In genomic region chr7:35828817-35829216, GRCh38 we compare ENCODE assay signal across 1 cellular context.
TF ChIP-seq lines count a peak whose summit lies in the region.

No MANE protein-coding gene starts in this region.

TF ChIP-seq in WTC11, 78 proteins besides CTCF, POLR2A, EP300 and RAD21 (continued from another document):
- no peak for TF ChIP-seq AFF4 (CRISPR knock-in tag; IDR thresholded peaks at IDR 0.05; ENCODE audit: borderline replicate concordance)
- no peak for TF ChIP-seq ZNF512 (CRISPR knock-in tag; IDR thresholded peaks at IDR 0.05; ENCODE audit: borderline replicate concordance)
- TF ChIP-seq ZBTB21 (CRISPR knock-in tag; IDR thresholded peaks at IDR 0.05; ENCODE audit: borderline replicate concordance) = no peak
- TF ChIP-seq, protein P1, sequence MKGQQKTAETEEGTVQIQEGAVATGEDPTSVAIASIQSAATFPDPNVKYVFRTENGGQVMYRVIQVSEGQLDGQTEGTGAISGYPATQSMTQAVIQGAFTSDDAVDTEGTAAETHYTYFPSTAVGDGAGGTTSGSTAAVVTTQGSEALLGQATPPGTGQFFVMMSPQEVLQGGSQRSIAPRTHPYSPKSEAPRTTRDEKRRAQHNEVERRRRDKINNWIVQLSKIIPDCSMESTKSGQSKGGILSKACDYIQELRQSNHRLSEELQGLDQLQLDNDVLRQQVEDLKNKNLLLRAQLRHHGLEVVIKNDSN (CRISPR knock-in tag; IDR thresholded peaks at IDR 0.05) = no peak
- TF ChIP-seq, protein P2, sequence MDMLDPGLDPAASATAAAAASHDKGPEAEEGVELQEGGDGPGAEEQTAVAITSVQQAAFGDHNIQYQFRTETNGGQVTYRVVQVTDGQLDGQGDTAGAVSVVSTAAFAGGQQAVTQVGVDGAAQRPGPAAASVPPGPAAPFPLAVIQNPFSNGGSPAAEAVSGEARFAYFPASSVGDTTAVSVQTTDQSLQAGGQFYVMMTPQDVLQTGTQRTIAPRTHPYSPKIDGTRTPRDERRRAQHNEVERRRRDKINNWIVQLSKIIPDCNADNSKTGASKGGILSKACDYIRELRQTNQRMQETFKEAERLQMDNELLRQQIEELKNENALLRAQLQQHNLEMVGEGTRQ (CRISPR knock-in tag; IDR thresholded peaks at IDR 0.05) = no peak
- TF ChIP-seq ATF1 (CRISPR knock-in tag; IDR thresholded peaks at IDR 0.05) = no peak
- TF ChIP-seq, protein P3, sequence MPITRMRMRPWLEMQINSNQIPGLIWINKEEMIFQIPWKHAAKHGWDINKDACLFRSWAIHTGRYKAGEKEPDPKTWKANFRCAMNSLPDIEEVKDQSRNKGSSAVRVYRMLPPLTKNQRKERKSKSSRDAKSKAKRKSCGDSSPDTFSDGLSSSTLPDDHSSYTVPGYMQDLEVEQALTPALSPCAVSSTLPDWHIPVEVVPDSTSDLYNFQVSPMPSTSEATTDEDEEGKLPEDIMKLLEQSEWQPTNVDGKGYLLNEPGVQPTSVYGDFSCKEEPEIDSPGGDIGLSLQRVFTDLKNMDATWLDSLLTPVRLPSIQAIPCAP (CRISPR knock-in tag; IDR thresholded peaks at IDR 0.05) = no peak
- no peak for TF ChIP-seq CBFB (CRISPR knock-in tag; IDR thresholded peaks at IDR 0.05; ENCODE audit: low read depth)
